8 cellular contexts compared by ENCODE assay signal in genomic region chr22:50756949-50757491, GRCh38. TPM values are rescaled to one million over a fixed set of nuclear protein-coding genes. Genes with fewer than 3 reads are reported as not detected.
A peak's percentile ranks its signal among the peaks of the same experiment; 100 is the strongest.
DNase-seq lines count a peak whose midpoint lies in the region; ATAC-seq and TF ChIP-seq lines count a peak whose summit lies in the region.
"Not testable (repeated sequence)": the region's sequence is repeated elsewhere in the genome, so short reads cannot be mapped to it uniquely, and the experiment has no call there.

No MANE protein-coding gene starts in this region.

- H3K36me3 ChIP-seq in CD8-positive, alpha-beta T cell (ENCODE audit: insufficient read depth, low read length); KOPT-K1 (ENCODE audit: insufficient read depth, low read length); hepatocyte (replicated peaks; ENCODE audit: insufficient read depth, low read depth): not testable (repeated sequence)

- peak overlapping the region; percentile 59 for H3K27ac ChIP-seq in CD8-positive, alpha-beta T cell (ENCODE audit: low read depth, low read length)
- H3K27ac ChIP-seq in KOPT-K1 (ENCODE audit: low read depth, low read length, poor library complexity, severe bottlenecking) (peak overlapping the region; percentile 51), RWPE1 (peak overlapping the region; percentile 75), hepatocyte (peak overlapping the region; percentile 77)

- ATAC-seq in CD8-positive, alpha-beta T cell, result peak; percentile 49

- not testable (repeated sequence) for H3K4me1 ChIP-seq in CD8-positive, alpha-beta T cell (ENCODE audit: insufficient read depth, low read length); hepatocyte (ENCODE audit: insufficient read depth)

- H4K20me1 ChIP-seq in hepatocyte (ENCODE audit: insufficient read depth, poor library complexity, severe bottlenecking), result not testable (repeated sequence)

- 6% methylated on average over 23 of the region's 24 CpGs for WGBS in hepatocyte (ENCODE audit: low lambda C conversion rate, missing lambda C conversion rate)

- peak; percentile 42 for TF ChIP-seq CTCF in CD8-positive, alpha-beta T cell (IDR thresholded peaks at IDR 0.05)
- TF ChIP-seq CTCF in RWPE1 (conservative IDR thresholded peaks at IDR 0.05; ENCODE audit: low read depth) (peak; percentile 49), cardiac fibroblast (IDR thresholded peaks at IDR 0.05; ENCODE audit: low read depth, low read length) (peak; percentile 33), hepatocyte (IDR thresholded peaks at IDR 0.05; ENCODE audit: poor library complexity) (peak; percentile 47), osteocyte (IDR thresholded peaks at IDR 0.05) (peak; percentile 51)

- CTCF ChIA-PET in CD8-positive, alpha-beta T cell (lab: Charles Lee), result interaction anchor here (2.0 to 2.3 kb wide), 2 partner anchors 25 to 136 kb away, joined by 4 to 6 read pairs; no protein-coding TSS in a partner anchor
- CTCF ChIA-PET in RWPE1 (lab: Yijun Ruan, JAX), result interaction anchor here (0.6 kb wide), 1 partner anchor 72 kb away, joined by 3 read pairs; no protein-coding TSS in a partner anchor

- peak overlapping the region; percentile 97 for H3K27ac Mint-ChIP-seq in CD8-positive, alpha-beta T cell
- H3K27ac Mint-ChIP-seq in osteocyte (ENCODE audit: unreplicated experiment), result peak overlapping the region; percentile 82

- H3K36me3 Mint-ChIP-seq in CD8-positive, alpha-beta T cell; osteocyte (ENCODE audit: unreplicated experiment): not testable (repeated sequence)

- H3K4me2 ChIP-seq in hepatocyte, result peak overlapping the region; percentile 91

- H3K9me3 ChIP-seq in CD8-positive, alpha-beta T cell (ENCODE audit: low read length); KOPT-K1 (ENCODE audit: insufficient read depth, low read length, poor library complexity, severe bottlenecking); hepatocyte (ENCODE audit: low read depth): not testable (repeated sequence)

- H3K27me3 ChIP-seq in CD8-positive, alpha-beta T cell (ENCODE audit: insufficient read depth, low read length); hepatocyte: not testable (repeated sequence)

- peak overlapping the region; percentile 93 for H2AFZ ChIP-seq in hepatocyte

- H3K4me3 ChIP-seq in CD8-positive, alpha-beta T cell (ENCODE audit: low read depth, low read length), result peak overlapping the region; percentile 54
- peak overlapping the region; percentile 54 to 58 for H3K4me3 ChIP-seq in cardiac fibroblast (replicated peaks in 1 of 2; ENCODE audit: low read depth in 2 of 2, low read length in 2 of 2)
- peak overlapping the region; percentile 71 for H3K4me3 ChIP-seq in hepatocyte

- not testable (repeated sequence) for H3K9me3 Mint-ChIP-seq in CD8-positive, alpha-beta T cell; osteocyte (ENCODE audit: unreplicated experiment)

- peak overlapping the region; percentile 98 for H3K4me3 Mint-ChIP-seq in CD8-positive, alpha-beta T cell
- peak overlapping the region; percentile 88 for H3K4me3 Mint-ChIP-seq in osteocyte (ENCODE audit: unreplicated experiment)

- H3K79me2 ChIP-seq in hepatocyte, result not testable (repeated sequence)

- not testable (repeated sequence) for H3K27me3 Mint-ChIP-seq in CD8-positive, alpha-beta T cell (ENCODE audit: low read depth)
- H3K27me3 Mint-ChIP-seq in osteocyte (ENCODE audit: unreplicated experiment), result peaks cover 19% of the 10 kb centered on the region

- intact Hi-C loops in CD8-positive, alpha-beta T cell (cut with DNase I, micrococcal nuclease), result loop anchor here in 1 of 2 experiments (1.0 kb wide), 1 partner anchor 25 kb away; no protein-coding TSS in a partner anchor

- peak; percentile 44 to 86 (median 67) for DNase-seq in CD8-positive, alpha-beta T cell
- DNase-seq in RWPE1 (ENCODE audit: low spot score); hepatocyte (ENCODE audit: low spot score): not testable (repeated sequence)
- peak; percentile 33 to 40 for DNase-seq in activated CD8-positive, alpha-beta memory T cell treated with anti-CD3 and anti-CD28 coated beads for 4 hours (ENCODE audit: low read depth in 2 of 2)
- DNase-seq in cardiac fibroblast (ENCODE audit: low read depth in 2 of 2), result peak; percentile 22 to 45
- DNase-seq in osteocyte (ENCODE audit: extremely low spot score, unreplicated experiment), result peak; percentile 80
- DNase-seq in stimulated activated CD8-positive, alpha-beta memory T cell treated with anti-CD3 and anti-CD28 coated beads, Interleukin-4, amount 100 ng/mL, for 24 hours (ENCODE audit: low read depth), result peak; percentile 19

- H3K4me1 Mint-ChIP-seq in CD8-positive, alpha-beta T cell (ENCODE audit: low read depth), result peaks cover 14% of the 10 kb centered on the region
- H3K4me1 Mint-ChIP-seq in osteocyte (ENCODE audit: unreplicated experiment), result not testable (repeated sequence)

- POLR2A ChIA-PET in CD8-positive, alpha-beta T cell (lab: Charles Lee), result interaction anchor here (1.0 kb wide), 1 partner anchor 136 kb away, joined by 3 read pairs; no protein-coding TSS in a partner anchor
- POLR2A ChIA-PET in RWPE1 (lab: Yijun Ruan, JAX; ENCODE audit: low non-redundant PET), result not testable (repeated sequence)

- not testable (repeated sequence) for H3K9me2 ChIP-seq in hepatocyte (replicated peaks; ENCODE audit: insufficient read depth)

RNA-seq across cellular contexts. Expression of gene ACR, which starts 19.0 kb away (rescaled TPM):
- total RNA-seq in CD8-positive, alpha-beta T cell, result not detected
- total RNA-seq in hepatocyte (not detected in 2 replicates), osteocyte (not detected in 2 replicates)
- not detected in 2 replicates for polyA plus RNA-seq in hepatocyte

RNA-seq across cellular contexts. Expression of gene RABL2B, which starts 26.4 kb away (rescaled TPM):
- total RNA-seq in CD8-positive, alpha-beta T cell, result 10 to 100 TPM; 34.2 to 41.6 TPM
- 11.3 and 12.3 TPM in 2 replicates for total RNA-seq in hepatocyte
- polyA plus RNA-seq in hepatocyte, result 31.0 and 36.8 TPM in 2 replicates
- total RNA-seq in osteocyte, result 41.6 and 42.1 TPM in 2 replicates
